In the genomic region with DNA sequence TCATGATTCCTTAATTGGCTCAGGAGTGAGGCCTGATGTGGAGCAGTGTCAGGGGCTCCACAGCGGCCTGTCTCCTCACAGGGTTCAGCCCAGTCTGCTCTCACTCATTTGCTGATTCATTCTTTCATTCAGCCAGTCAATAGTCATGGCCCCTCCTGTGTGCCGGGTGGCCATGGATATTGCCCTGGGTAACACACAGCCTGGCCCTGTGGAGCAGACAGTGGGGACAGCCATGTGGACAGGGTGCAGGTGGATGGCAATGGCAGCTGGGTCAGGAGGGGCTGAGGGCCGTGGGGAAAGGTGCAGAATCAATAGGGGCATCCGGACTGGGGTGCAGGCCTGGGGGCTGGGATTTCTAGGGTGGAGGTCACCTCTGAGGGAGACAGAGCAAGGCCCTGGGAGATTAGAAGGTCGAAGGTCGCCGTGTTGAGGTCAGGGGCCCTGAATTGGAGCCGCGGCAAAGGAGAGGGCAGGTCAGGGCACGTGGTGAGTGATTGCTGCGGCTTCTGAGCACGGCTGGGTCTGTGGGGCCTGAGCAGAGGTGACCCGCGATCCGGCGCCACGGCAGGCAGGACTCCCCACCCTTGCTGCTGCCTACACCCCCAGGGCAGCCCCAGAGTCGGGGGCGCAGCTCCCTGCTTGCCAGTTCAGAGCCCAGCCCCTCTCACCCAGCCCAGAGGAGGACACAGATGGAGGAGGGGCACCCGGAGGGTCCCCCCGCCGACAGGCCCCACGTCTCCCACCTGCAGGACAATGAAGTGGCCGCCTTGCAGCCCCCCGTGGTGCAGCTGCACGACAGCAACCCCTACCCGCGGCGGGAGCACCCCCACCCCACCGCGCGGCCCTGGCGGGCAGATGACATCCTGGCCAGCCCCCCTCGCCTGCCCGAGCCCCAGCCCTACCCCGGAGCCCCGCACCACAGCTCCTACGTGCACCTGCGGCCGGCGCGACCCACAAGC, we compare ENCODE assay signal across 12 cellular contexts. TPM values are rescaled to one million over a fixed set of nuclear protein-coding genes. Genes with fewer than 3 reads are reported as not detected.
A peak's percentile ranks its signal among the peaks of the same experiment; 100 is the strongest.
DNase-seq lines count a peak whose midpoint lies in the region; ATAC-seq and TF ChIP-seq lines count a peak whose summit lies in the region.
"Had no signal": no experiment of that assay in that cellular context is flagged by ENCODE, and none has a peak within 500 bp of the region (broad histone marks: within the 10 kb centered on the region; RNA-seq: fewer than 3 reads in every experiment).

No MANE protein-coding gene starts in this region.

- no peaks in the 10 kb centered on the region for H3K27me3 Mint-ChIP-seq in activated CD4-positive, alpha-beta T cell treated with anti-CD3 and anti-CD28 coated beads, Interleukin-2, amount 10 ng/mL, durations not matched to agents 7 days and 5 days
- no peaks in the 10 kb centered on the region for H3K27me3 Mint-ChIP-seq in activated CD8-positive, alpha-beta T cell treated with anti-CD3 and anti-CD28 coated beads for 36 hours
- H3K27me3 Mint-ChIP-seq in stimulated activated naive B cell treated with anti-CD40 and anti-IgM and Interleukin-4, amounts not matched to agents 10 μg/mL and 1 μg/mL and 100 μg/mL, for 72 hours, result no peaks in the 10 kb centered on the region

- peaks cover 4% of the 10 kb centered on the region for H3K4me1 Mint-ChIP-seq in activated CD4-positive, alpha-beta T cell treated with anti-CD3 and anti-CD28 coated beads, Interleukin-2, amount 10 ng/mL, durations not matched to agents 7 days and 5 days
- no peaks in the 10 kb centered on the region for H3K4me1 Mint-ChIP-seq in activated CD8-positive, alpha-beta T cell treated with anti-CD3 and anti-CD28 coated beads for 36 hours (ENCODE audit: low read depth)
- H3K4me1 Mint-ChIP-seq in stimulated activated naive B cell treated with anti-CD40 and anti-IgM and Interleukin-4, amounts not matched to agents 10 μg/mL and 1 μg/mL and 100 μg/mL, for 72 hours, result peaks cover 0 to 3% of the 10 kb centered on the region in 2 donors

- H3K9me3 Mint-ChIP-seq in activated CD4-positive, alpha-beta T cell treated with anti-CD3 and anti-CD28 coated beads, Interleukin-2, amount 10 ng/mL, durations not matched to agents 7 days and 5 days, result no peaks in the 10 kb centered on the region
- H3K9me3 Mint-ChIP-seq in activated CD8-positive, alpha-beta T cell treated with anti-CD3 and anti-CD28 coated beads for 36 hours, result no peaks in the 10 kb centered on the region
- H3K9me3 Mint-ChIP-seq in stimulated activated naive B cell treated with anti-CD40 and anti-IgM and Interleukin-4, amounts not matched to agents 10 μg/mL and 1 μg/mL and 100 μg/mL, for 72 hours, result no peaks in the 10 kb centered on the region

- peak; percentile 29 for ATAC-seq in activated CD8-positive, alpha-beta T cell treated with anti-CD3 and anti-CD28 coated beads for 36 hours
- peak; percentile 56 for ATAC-seq in left lobe of liver
- ATAC-seq in stimulated activated naive B cell treated with anti-CD40 and anti-IgM and Interleukin-4, amounts not matched to agents 10 μg/mL and 1 μg/mL and 100 μg/mL, for 72 hours (replicated peaks), result no peak
- no peak for ATAC-seq in GM21737 (IDR thresholded peaks at IDR 0.05; ENCODE audit: unreplicated experiment)

- intact Hi-C loops in activated CD8-positive, alpha-beta T cell treated with anti-CD3 and anti-CD28 coated beads for 36 hours (cut with micrococcal nuclease), result no loop called here

- CTCF ChIA-PET in activated CD4-positive, alpha-beta T cell treated with anti-CD3 and anti-CD28 coated beads, Interleukin-2, amount 10 ng/mL, durations not matched to agents 7 days and 5 days (lab: Charles Lee), result no interaction called here
- CTCF ChIA-PET in activated CD8-positive, alpha-beta T cell treated with anti-CD3 and anti-CD28 coated beads for 36 hours (lab: Charles Lee), result no interaction called here

- no peak for TF ChIP-seq CTCF in activated CD8-positive, alpha-beta T cell treated with anti-CD3 and anti-CD28 coated beads for 36 hours (IDR thresholded peaks at IDR 0.05)

- no peak for DNase-seq in activated CD4-positive, alpha-beta T cell treated with anti-CD3 and anti-CD28 coated beads, Interleukin-2, amount 10 ng/mL, durations not matched to agents 7 days and 5 days
- DNase-seq in activated CD4-positive, alpha-beta T cell treated with anti-CD3 and anti-CD28 coated beads, Interleukin-2, amount 50 U/mL, for 4 hours, result no peak
- DNase-seq in activated CD8-positive, alpha-beta T cell treated with anti-CD3 and anti-CD28 coated beads for 36 hours, result no peak
- DNase-seq in left lobe of liver (ENCODE audit: low spot score), result peak; percentile 85
- DNase-seq in stimulated activated naive B cell treated with anti-CD40 and anti-IgM and Interleukin-4, amounts not matched to agents 10 μg/mL and 1 μg/mL and 100 μg/mL, for 72 hours, result no peak
- DNase-seq in NCI-H526 treated with DMSO at 0.1 percent for 48 hours (lab: John Stamatoyannopoulos, UW), result no peak
- DNase-seq in stimulated activated CD4-positive, alpha-beta T cell treated with anti-CD3 and anti-CD28 coated beads, Interleukin-4, amount 100 ng/mL, for 24 hours, result no peak
- DNase-seq: brain microvascular endothelial cell, DMS153, NCI-H1092, NCI-H510A treated with DMSO at 0.1 percent for 48 hours had no signal

- H3K27ac Mint-ChIP-seq in activated CD4-positive, alpha-beta T cell treated with anti-CD3 and anti-CD28 coated beads, Interleukin-2, amount 10 ng/mL, durations not matched to agents 7 days and 5 days, result peak overlapping the region; percentile 22
- H3K27ac Mint-ChIP-seq in activated CD8-positive, alpha-beta T cell treated with anti-CD3 and anti-CD28 coated beads for 36 hours, result no peak overlapping the region
- H3K27ac Mint-ChIP-seq in stimulated activated naive B cell treated with anti-CD40 and anti-IgM and Interleukin-4, amounts not matched to agents 10 μg/mL and 1 μg/mL and 100 μg/mL, for 72 hours, result peak overlapping the region; percentile 84

- POLR2A ChIA-PET in activated CD4-positive, alpha-beta T cell treated with anti-CD3 and anti-CD28 coated beads, Interleukin-2, amount 10 ng/mL, durations not matched to agents 7 days and 5 days (lab: Charles Lee), result no interaction called here
- POLR2A ChIA-PET in activated CD8-positive, alpha-beta T cell treated with anti-CD3 and anti-CD28 coated beads for 36 hours (lab: Charles Lee), result interaction anchor here (1.1 kb wide), 1 partner anchor 16 kb away, joined by 4 read pairs; no protein-coding TSS in a partner anchor

- no peak overlapping the region for H3K4me3 Mint-ChIP-seq in activated CD4-positive, alpha-beta T cell treated with anti-CD3 and anti-CD28 coated beads, Interleukin-2, amount 10 ng/mL, durations not matched to agents 7 days and 5 days
- no peak overlapping the region for H3K4me3 Mint-ChIP-seq in activated CD8-positive, alpha-beta T cell treated with anti-CD3 and anti-CD28 coated beads for 36 hours
- H3K4me3 Mint-ChIP-seq in stimulated activated naive B cell treated with anti-CD40 and anti-IgM and Interleukin-4, amounts not matched to agents 10 μg/mL and 1 μg/mL and 100 μg/mL, for 72 hours, result peak overlapping the region in 1 of 2 donors; percentile 11

- H3K36me3 Mint-ChIP-seq in activated CD4-positive, alpha-beta T cell treated with anti-CD3 and anti-CD28 coated beads, Interleukin-2, amount 10 ng/mL, durations not matched to agents 7 days and 5 days (ENCODE audit: low read depth), result peaks cover 2% of the 10 kb centered on the region
- peaks cover 2% of the 10 kb centered on the region for H3K36me3 Mint-ChIP-seq in activated CD8-positive, alpha-beta T cell treated with anti-CD3 and anti-CD28 coated beads for 36 hours (ENCODE audit: low read depth)
- peaks cover 2 to 7% of the 10 kb centered on the region in 2 donors for H3K36me3 Mint-ChIP-seq in stimulated activated naive B cell treated with anti-CD40 and anti-IgM and Interleukin-4, amounts not matched to agents 10 μg/mL and 1 μg/mL and 100 μg/mL, for 72 hours

RNA-seq across cellular contexts. Expression of a gene that starts 33.4 kb away (rescaled TPM):
- total RNA-seq in activated CD4-positive, alpha-beta T cell treated with anti-CD3 and anti-CD28 coated beads, Interleukin-2, amount 10 ng/mL, durations not matched to agents 7 days and 5 days, result 10 to 100 TPM; 43.8 to 46.8 TPM
- total RNA-seq in activated CD8-positive, alpha-beta T cell treated with anti-CD3 and anti-CD28 coated beads for 36 hours, result 10 to 100 TPM; 40.1 to 46.1 TPM
- total RNA-seq in left lobe of liver, result 13.7 TPM

Comparison
In these comparisons a context has a peak if more than half of its experiments do, and no peak if none do; other contexts are left out.
1. ATAC-seq: peak in activated CD8-positive, alpha-beta T cell treated with anti-CD3 and anti-CD28 coated beads for 36 hours (single experiment) and left lobe of liver (single experiment); none in stimulated activated naive B cell treated with anti-CD40 and anti-IgM and Interleukin-4, amounts not matched to agents 10 μg/mL and 1 μg/mL and 100 μg/mL, for 72 hours (0 of 2) and GM21737 (single experiment).